7 cellular contexts compared by ENCODE assay signal in genomic region chrX:101051153-101051548, GRCh38. TPM values are rescaled to one million over a fixed set of nuclear protein-coding genes. Genes with fewer than 3 reads are reported as not detected.
DNase-seq lines count a peak whose midpoint lies in the region; ATAC-seq and TF ChIP-seq lines count a peak whose summit lies in the region.

No MANE protein-coding gene starts in this region.

- peak overlapping the region; percentile 92 to 99 (median 98) for H3K27ac Mint-ChIP-seq in naive thymus-derived CD8-positive, alpha-beta T cell

- H3K4me3 Mint-ChIP-seq in naive thymus-derived CD8-positive, alpha-beta T cell, result peak overlapping the region; percentile 83 to 96 (median 90)

- DNase-seq in cardiac fibroblast (ENCODE audit: low read depth in 2 of 2) (no peak), NCI-H82 (lab: John Stamatoyannopoulos, UW) (no peak), Kasumi-1 (lab: John Stamatoyannopoulos, UW) (no peak)
- no peak for DNase-seq in naive thymus-derived CD8-positive, alpha-beta T cell

- H3K9me3 Mint-ChIP-seq in naive thymus-derived CD8-positive, alpha-beta T cell, result no peaks in the 10 kb centered on the region

- POLR2A ChIA-PET in naive thymus-derived CD8-positive, alpha-beta T cell (lab: Charles Lee), result interaction anchor here (0.7 to 0.9 kb wide), 2 partner anchors 13 to 230 kb away, joined by 4 to 9 read pairs; no protein-coding TSS in a partner anchor

- peaks cover 4 to 20% (median 7%) of the 10 kb centered on the region in 3 donors for H3K36me3 Mint-ChIP-seq in naive thymus-derived CD8-positive, alpha-beta T cell

- no peak for TF ChIP-seq CTCF in cardiac fibroblast (IDR thresholded peaks at IDR 0.05; ENCODE audit: low read depth, low read length)

- H3K4me1 Mint-ChIP-seq in naive thymus-derived CD8-positive, alpha-beta T cell, result peaks cover 3 to 39% (median 35%) of the 10 kb centered on the region in 4 donors

- no peaks in the 10 kb centered on the region for H3K27me3 Mint-ChIP-seq in naive thymus-derived CD8-positive, alpha-beta T cell

- peak overlapping the region; percentile 50 to 63 for H3K4me3 ChIP-seq in cardiac fibroblast (replicated peaks in 1 of 2; ENCODE audit: low read depth in 2 of 2, low read length in 2 of 2)

- ATAC-seq in GM19455 (IDR thresholded peaks at IDR 0.05; ENCODE audit: unreplicated experiment) (peak; percentile 19), HG03520 (IDR thresholded peaks at IDR 0.05; ENCODE audit: unreplicated experiment) (peak; percentile 2), HG03354 (IDR thresholded peaks at IDR 0.05; ENCODE audit: poor library complexity, severe bottlenecking, unreplicated experiment) (no peak)
- ATAC-seq in naive thymus-derived CD8-positive, alpha-beta T cell, result no peak

RNA-seq across cellular contexts. Expression of gene TRMT2B, which starts 0.8 kb away (rescaled TPM):
- 10 to 100 TPM; 50.7 to 53.9 TPM for total RNA-seq in naive thymus-derived CD8-positive, alpha-beta T cell
- 10 to 100 TPM; 42.0 to 49.1 (median 45.2) TPM for polyA plus RNA-seq in naive thymus-derived CD8-positive, alpha-beta T cell

RNA-seq across cellular contexts. Expression of gene TMEM35A, which starts 27.5 kb away (rescaled TPM):
- total RNA-seq in naive thymus-derived CD8-positive, alpha-beta T cell, result not detected
- polyA plus RNA-seq in naive thymus-derived CD8-positive, alpha-beta T cell, result not detected

RNA-seq across cellular contexts. Expression of gene CENPI, which starts 46.9 kb away (rescaled TPM):
- total RNA-seq in naive thymus-derived CD8-positive, alpha-beta T cell, result 1 to 10 TPM; 1.3 TPM
- under 1 TPM in 2 of 3 donors, not detected in 1; 0.09 to 0.15 TPM for polyA plus RNA-seq in naive thymus-derived CD8-positive, alpha-beta T cell

Comparison
In these comparisons a context has a peak if more than half of its experiments do, and no peak if none do; other contexts are left out.
1. ATAC-seq: peak in GM19455 (single experiment) and HG03520 (single experiment); none in naive thymus-derived CD8-positive, alpha-beta T cell (0 of 2) and HG03354 (single experiment).